ENCODE assay signal across 22 cellular contexts in genomic region chr14:88258026-88258425, GRCh38.
"Had no signal": no experiment of that assay in that cellular context is flagged by ENCODE, and none has a peak within 500 bp of the region (broad histone marks: within the 10 kb centered on the region; RNA-seq: fewer than 3 reads in every experiment).

No MANE protein-coding gene starts in this region.

- DNase-seq: colonic mucosa; dermis blood vessel endothelial cell; foreskin fibroblast; immature natural killer cell; kidney; left cardiac atrium; left ventricle myocardium inferior; naive thymus-derived CD4-positive, alpha-beta T cell; nephron progenitor cell; psoas muscle; retina; right lobe of liver; stimulated activated CD4-positive, alpha-beta T cell treated with anti-CD3 and anti-CD28 coated beads, Interleukin-4, amount 100 ng/mL, for 1 hour; stimulated activated CD8-positive, alpha-beta memory T cell treated with anti-CD3 and anti-CD28 coated beads, Interleukin-4, amount 100 ng/mL, for 48 hours; stimulated activated naive CD8-positive, alpha-beta T cell treated with anti-CD3 and anti-CD28 coated beads, Interleukin-15, Interleukin-2, amounts not matched to agents 100 U/mL and 50 U/mL, for 24 hours; tibial artery; upper lobe of left lung; uterus had no signal

- H3K36me3 Mint-ChIP-seq: immature natural killer cell; naive thymus-derived CD4-positive, alpha-beta T cell; stimulated activated effector memory CD8-positive, alpha-beta T cell treated with anti-CD3 and anti-CD28 coated beads, Interleukin-12 subunit alpha, Interleukin-12 subunit beta, amount 100 ng/mL, for 72 hours had no signal

- H3K4me3 ChIP-seq: colonic mucosa, esophagus muscularis mucosa, left ventricle myocardium inferior, lung, psoas muscle, right lobe of liver, tibial artery, upper lobe of left lung, uterus had no signal

- H3K4me3 Mint-ChIP-seq: immature natural killer cell; naive thymus-derived CD4-positive, alpha-beta T cell; nephron progenitor cell; stimulated activated effector memory CD8-positive, alpha-beta T cell treated with anti-CD3 and anti-CD28 coated beads, Interleukin-12 subunit alpha, Interleukin-12 subunit beta, amount 100 ng/mL, for 72 hours had no signal

- H3K9me3 Mint-ChIP-seq: immature natural killer cell; stimulated activated effector memory CD8-positive, alpha-beta T cell treated with anti-CD3 and anti-CD28 coated beads, Interleukin-12 subunit alpha, Interleukin-12 subunit beta, amount 100 ng/mL, for 72 hours had no signal

- H3K4me1 Mint-ChIP-seq: immature natural killer cell; naive thymus-derived CD4-positive, alpha-beta T cell; nephron progenitor cell; stimulated activated effector memory CD8-positive, alpha-beta T cell treated with anti-CD3 and anti-CD28 coated beads, Interleukin-12 subunit alpha, Interleukin-12 subunit beta, amount 100 ng/mL, for 72 hours had no signal

- H3K4me1 ChIP-seq: colonic mucosa, esophagus muscularis mucosa, left ventricle myocardium inferior, psoas muscle, right lobe of liver, tibial artery, upper lobe of left lung, uterus had no signal

- H3K27ac ChIP-seq: colonic mucosa, esophagus muscularis mucosa, left ventricle myocardium inferior, neutrophil, psoas muscle, right lobe of liver, tibial artery, upper lobe of left lung, uterus had no signal

- H3K9me3 ChIP-seq: colonic mucosa, esophagus muscularis mucosa, left ventricle myocardium inferior, neutrophil, psoas muscle, right lobe of liver, tibial artery, upper lobe of left lung, uterus had no signal

- H3K27me3 ChIP-seq: colonic mucosa, neutrophil, right lobe of liver, upper lobe of left lung, uterus had no signal

- H3K36me3 ChIP-seq: colonic mucosa, esophagus muscularis mucosa, left ventricle myocardium inferior, neutrophil, right lobe of liver, tibial artery, upper lobe of left lung, uterus had no signal

- ATAC-seq: left cardiac atrium; naive thymus-derived CD4-positive, alpha-beta T cell; psoas muscle; right lobe of liver; stimulated activated effector memory CD8-positive, alpha-beta T cell treated with anti-CD3 and anti-CD28 coated beads, Interleukin-12 subunit alpha, Interleukin-12 subunit beta, amount 100 ng/mL, for 72 hours; stimulated activated naive CD8-positive, alpha-beta T cell treated with anti-CD3 and anti-CD28 coated beads, Interleukin-15, Interleukin-2, amounts not matched to agents 100 U/mL and 50 U/mL, for 24 hours had no signal

- H3K27ac Mint-ChIP-seq: immature natural killer cell; naive thymus-derived CD4-positive, alpha-beta T cell; nephron progenitor cell; stimulated activated effector memory CD8-positive, alpha-beta T cell treated with anti-CD3 and anti-CD28 coated beads, Interleukin-12 subunit alpha, Interleukin-12 subunit beta, amount 100 ng/mL, for 72 hours had no signal
